12 cellular contexts compared by ENCODE assay signal in the genomic region with DNA sequence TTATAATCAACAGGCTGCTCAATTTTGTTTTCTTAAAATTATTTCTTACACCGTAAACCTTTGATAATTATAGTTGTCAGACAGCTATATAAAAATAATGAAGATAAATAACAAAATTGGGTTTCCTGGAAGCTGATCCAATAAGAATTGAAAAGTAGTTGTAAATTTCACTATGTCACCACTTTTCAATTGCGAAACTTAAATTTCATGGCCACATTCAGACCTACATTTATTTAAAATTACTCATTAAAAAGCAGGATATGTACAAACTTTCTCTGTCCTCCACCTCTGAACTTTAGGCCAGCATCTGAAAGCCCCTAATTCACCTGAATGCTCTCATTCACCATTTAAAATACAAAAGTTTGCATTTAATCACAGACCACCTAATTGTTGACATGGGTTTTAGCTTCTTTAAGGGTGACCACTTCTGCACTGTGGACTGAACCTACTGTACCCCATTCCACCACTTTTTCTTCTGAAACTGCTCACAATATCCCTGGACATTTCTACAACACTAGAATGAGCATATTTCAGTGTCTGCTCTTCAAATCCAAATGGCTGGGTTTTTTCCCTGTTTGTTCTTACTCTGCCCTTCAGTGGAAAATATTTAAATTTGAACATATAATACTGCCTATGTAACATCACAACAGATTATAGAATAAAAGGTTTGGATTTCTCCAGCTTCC. TPM values are rescaled to one million over a fixed set of nuclear protein-coding genes. Genes with fewer than 3 reads are reported as not detected.
DNase-seq lines count a peak whose midpoint lies in the region; ATAC-seq and TF ChIP-seq lines count a peak whose summit lies in the region.
"Had no signal": no experiment of that assay in that cellular context is flagged by ENCODE, and none has a peak within 500 bp of the region (broad histone marks: within the 10 kb centered on the region; RNA-seq: fewer than 3 reads in every experiment).

No MANE protein-coding gene starts in this region.

- peaks cover 31% of the 10 kb centered on the region for H3K36me3 Mint-ChIP-seq in nephron progenitor cell (ENCODE audit: low read depth)

- no peaks in the 10 kb centered on the region for H4K20me1 ChIP-seq in OCI-LY7 (ENCODE audit: insufficient read depth, low read length)

- no peak overlapping the region for H3K4me2 ChIP-seq in OCI-LY7 (ENCODE audit: low read length)

- ATAC-seq in foreskin keratinocyte (no peak), GM19395 (IDR thresholded peaks at IDR 0.05; ENCODE audit: unreplicated experiment) (no peak), HG03159 (IDR thresholded peaks at IDR 0.05; ENCODE audit: unreplicated experiment) (no peak)

- DNase-seq in amniotic epithelial cell (ENCODE audit: low read depth) = peak; percentile 31
- no peak for DNase-seq in foreskin keratinocyte
- DNase-seq in nephron progenitor cell = no peak
- no peak for DNase-seq in OCI-LY7 (ENCODE audit: low spot score)
- no peak for DNase-seq in RKO (ENCODE audit: low spot score)
- DNase-seq: activated T-cell treated with anti-CD3 and anti-CD28 coated beads, Interleukin-2, amount 50 U/mL, for 24 hours; erythroblast had no signal

- no peak for TF ChIP-seq CTCF in foreskin keratinocyte (conservative IDR thresholded peaks at IDR 0.05)
- no peak for TF ChIP-seq CTCF in nephron progenitor cell (IDR thresholded peaks at IDR 0.05)
- no peak for TF ChIP-seq CTCF in OCI-LY7 (conservative IDR thresholded peaks at IDR 0.05; ENCODE audit: low read length)

- H3K4me3 ChIP-seq in urinary bladder (ENCODE audit: low read depth, low read length) (peak overlapping the region; percentile 63), OCI-LY7 (ENCODE audit: low read depth, low read length, poor library complexity, severe bottlenecking) (no peak overlapping the region)

- 67% methylated on average over 2 of the region's 2 CpGs for whole genome bisulfite sequencing in urinary bladder

- no peaks in the 10 kb centered on the region for H3K27me3 Mint-ChIP-seq in nephron progenitor cell (ENCODE audit: low read depth, poor library complexity)
- H3K27me3 Mint-ChIP-seq: activated T-cell treated with anti-CD3 and anti-CD28 coated beads, Interleukin-2, amount 50 U/mL, for 24 hours had no signal

- POLR2A ChIA-PET in OCI-LY7 (lab: Charles Lee) = interaction anchor here (0.7 to 1.4 kb wide), 2 partner anchors 22 to 143 kb away, joined by 3 read pairs; no protein-coding TSS in a partner anchor

- no peak overlapping the region for H2AFZ ChIP-seq in OCI-LY7 (ENCODE audit: low read length)

- CTCF ChIA-PET in OCI-LY7 (lab: Charles Lee; ENCODE audit: unreplicated experiment) = no interaction called here

- H3K36me3 ChIP-seq in urinary bladder (ENCODE audit: insufficient read depth) (peaks cover 3% of the 10 kb centered on the region), OCI-LY7 (ENCODE audit: insufficient read depth, low read length) (no peaks in the 10 kb centered on the region)

- no peaks in the 10 kb centered on the region for H3K9me3 Mint-ChIP-seq in nephron progenitor cell
- H3K9me3 Mint-ChIP-seq: activated T-cell treated with anti-CD3 and anti-CD28 coated beads, Interleukin-2, amount 50 U/mL, for 24 hours; neural crest cell had no signal

- peak overlapping the region; percentile 93 for H3K4me3 Mint-ChIP-seq in nephron progenitor cell
- H3K4me3 Mint-ChIP-seq: activated T-cell treated with anti-CD3 and anti-CD28 coated beads, Interleukin-2, amount 50 U/mL, for 24 hours; neural crest cell had no signal

- peaks cover 41% of the 10 kb centered on the region for H3K4me1 Mint-ChIP-seq in nephron progenitor cell

- H3K4me1 ChIP-seq in foreskin keratinocyte (no peaks in the 10 kb centered on the region), urinary bladder (ENCODE audit: insufficient read depth) (no peaks in the 10 kb centered on the region), OCI-LY7 (ENCODE audit: insufficient read depth, low read length, poor library complexity, severe bottlenecking) (no peaks in the 10 kb centered on the region)

- peak overlapping the region; percentile 85 for H3K27ac Mint-ChIP-seq in nephron progenitor cell
- H3K27ac Mint-ChIP-seq: activated T-cell treated with anti-CD3 and anti-CD28 coated beads, Interleukin-2, amount 50 U/mL, for 24 hours had no signal

- H3K27me3 ChIP-seq in foreskin keratinocyte = no peaks in the 10 kb centered on the region

- intact Hi-C loops in OCI-LY7 (cut with micrococcal nuclease; ENCODE audit: unreplicated experiment) = no loop called here

- no peaks in the 10 kb centered on the region for H3K9me3 ChIP-seq in OCI-LY7 (ENCODE audit: low read length)

- no peaks in the 10 kb centered on the region for H3K9me2 ChIP-seq in OCI-LY7 (ENCODE audit: insufficient read depth, low read length)

- peak overlapping the region; percentile 17 for H3K27ac ChIP-seq in foreskin keratinocyte
- H3K27ac ChIP-seq in urinary bladder (ENCODE audit: low read depth) = peak overlapping the region; percentile 60
- no peak overlapping the region for H3K27ac ChIP-seq in OCI-LY7 (ENCODE audit: low read depth, low read length, poor library complexity, severe bottlenecking)

- BruUV-seq in OCI-LY7 (replicated peaks; lab: Mats Ljungman, UMichigan) = no TSS peak

- H3K79me2 ChIP-seq in OCI-LY7 (ENCODE audit: insufficient read depth, low read depth, low read length) = no peaks in the 10 kb centered on the region

RNA-seq across cellular contexts. Expression of gene SELENOP, which starts 0.6 kb away (rescaled TPM):
- total RNA-seq in foreskin keratinocyte = 10.2 and 11.3 TPM in 2 replicates
- 7.0 and 7.6 TPM in 2 replicates for polyA plus RNA-seq in foreskin keratinocyte
- 433 TPM for total RNA-seq in urinary bladder
- polyA plus RNA-seq in urinary bladder = 283 TPM
- total RNA-seq in OCI-LY7 (2014; rRNA removed; shearing (Covaris generic)) = 0.13 TPM in 1 of 2 replicates, not detected in the other
- total RNA-seq in OCI-LY7 (2022) = not detected in 2 replicates

RNA-seq across cellular contexts. Expression of gene CCDC152, which starts 54.4 kb away (rescaled TPM):
- total RNA-seq in foreskin keratinocyte = 2.0 and 2.8 TPM in 2 replicates
- 1.2 and 1.8 TPM in 2 replicates for polyA plus RNA-seq in foreskin keratinocyte
- total RNA-seq in urinary bladder = 3.3 TPM
- polyA plus RNA-seq in urinary bladder = 2.1 TPM
- total RNA-seq in OCI-LY7 (2014; rRNA removed; shearing (Covaris generic)) = not detected in 2 replicates
- total RNA-seq in OCI-LY7 (2022) = not detected in 2 replicates
- total RNA-seq: G401, neural crest cell had no signal

Comparison
In these comparisons a context has a peak if more than half of its experiments do, and no peak if none do; other contexts are left out.
1. RNA of gene SELENOP, which starts 0.6 kb away (total RNA-seq): 433 TPM in urinary bladder (single experiment); 10.2 to 11.3 TPM in foreskin keratinocyte and 0.13 TPM in OCI-LY7; every median in the first group is over 10 times any median in the second.